ENCODE assay signal across 29 cellular contexts in the genomic region with DNA sequence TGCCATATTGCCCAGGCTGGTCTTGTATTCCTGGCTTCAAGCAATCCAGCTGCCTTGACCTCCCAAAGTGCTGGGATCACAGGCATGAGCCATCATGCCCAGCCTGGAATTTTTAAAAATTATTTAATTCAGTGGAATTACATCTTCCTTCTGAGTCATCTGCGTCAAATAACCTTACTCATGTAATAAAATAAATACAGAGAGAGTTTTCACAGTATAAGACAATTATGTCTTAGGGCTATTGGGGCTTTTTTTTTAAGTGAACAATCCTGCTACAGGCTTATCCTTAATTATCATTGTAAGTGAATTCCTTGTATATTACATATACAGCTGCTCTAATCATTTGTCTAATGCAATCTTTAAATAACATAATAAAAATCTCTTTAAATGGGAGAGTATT.
DNase-seq lines count a peak whose midpoint lies in the region; ATAC-seq and TF ChIP-seq lines count a peak whose summit lies in the region.
"Had no signal": no experiment of that assay in that cellular context is flagged by ENCODE, and none has a peak within 500 bp of the region (broad histone marks: within the 10 kb centered on the region; RNA-seq: fewer than 3 reads in every experiment).

No MANE protein-coding gene starts in this region.

- TF ChIP-seq CTCF in RWPE1 (conservative IDR thresholded peaks at IDR 0.05; ENCODE audit: low read depth) (no peak), epithelial cell of esophagus (IDR thresholded peaks at IDR 0.05; ENCODE audit: insufficient read depth, low read depth, low read length, missing control alignments) (no peak), osteocyte (IDR thresholded peaks at IDR 0.05) (no peak)

- DNase-seq in GM03348 (ENCODE audit: low spot score) (peak; percentile 8), RWPE1 (ENCODE audit: low spot score) (peak; percentile 31), epithelial cell of esophagus (ENCODE audit: low read depth) (peak; percentile 70), osteocyte (ENCODE audit: extremely low spot score, unreplicated experiment) (no peak)
- DNase-seq in activated CD8-positive, alpha-beta memory T cell treated with anti-CD3 and anti-CD28 coated beads, Interleukin-2, amount 50 U/mL, for 48 hours, result no peak
- no peak for DNase-seq in stimulated activated effector memory CD8-positive, alpha-beta T cell treated with anti-CD3 and anti-CD28 coated beads, Interleukin-12 subunit alpha, Interleukin-12 subunit beta, amount 100 ng/mL, for 72 hours (ENCODE audit: low spot score in 2 of 2)
- no peak for DNase-seq in activated CD4-positive, alpha-beta T cell treated with anti-CD3 and anti-CD28 coated beads for 36 hours
- DNase-seq: activated CD4-positive, alpha-beta T cell treated with anti-CD3 and anti-CD28 coated beads, Interleukin-2, amount 50 U/mL, for 1 hour; CD4-positive, alpha-beta T cell; DMS 273 treated with DMSO at 0.1 percent for 48 hours; effector CD4-positive, alpha-beta T cell; erythroblast; left cardiac atrium; NCI-H1694; NCI-H2171 treated with DMSO at 0.1 percent for 48 hours; NCI-H69; RPMI8226; sigmoid colon; stomach; trophoblast cell had no signal

- H3K4me1 Mint-ChIP-seq in osteocyte (ENCODE audit: unreplicated experiment), result peaks cover 16% of the 10 kb centered on the region
- H3K4me1 Mint-ChIP-seq in stimulated activated effector memory CD8-positive, alpha-beta T cell treated with anti-CD3 and anti-CD28 coated beads, Interleukin-12 subunit alpha, Interleukin-12 subunit beta, amount 100 ng/mL, for 72 hours, result no peaks in the 10 kb centered on the region
- H3K4me1 Mint-ChIP-seq in activated CD4-positive, alpha-beta T cell treated with anti-CD3 and anti-CD28 coated beads for 36 hours, result no peaks in the 10 kb centered on the region
- H3K4me1 Mint-ChIP-seq: activated naive CD4-positive, alpha-beta T cell treated with anti-CD3 and anti-CD28 coated beads, Interleukin-2, amount 50 U/mL, for 24 hours; activated T-helper 17 cell treated with anti-CD3 and anti-CD28 coated beads, Interleukin-2, amount 50 U/mL, for 72 hours; memory B cell had no signal

- CTCF ChIA-PET in RWPE1 (lab: Yijun Ruan, JAX), result interaction anchor here (0.6 to 0.7 kb wide), 2 partner anchors 30 to 1861 kb away, joined by 3 read pairs; no protein-coding TSS in a partner anchor
- CTCF ChIA-PET in activated CD4-positive, alpha-beta T cell treated with anti-CD3 and anti-CD28 coated beads for 36 hours (lab: Charles Lee), result interaction anchor here (0.7 to 1.4 kb wide), 2 partner anchors 11 to 22 kb away, joined by 3 read pairs; no protein-coding TSS in a partner anchor

- intact Hi-C loops in activated CD4-positive, alpha-beta T cell treated with anti-CD3 and anti-CD28 coated beads for 36 hours (cut with DNase I, micrococcal nuclease), result no loop called here

- H3K9me3 Mint-ChIP-seq in osteocyte (ENCODE audit: unreplicated experiment), result peaks cover 21% of the 10 kb centered on the region
- peaks cover 9% of the 10 kb centered on the region for H3K9me3 Mint-ChIP-seq in stimulated activated effector memory CD8-positive, alpha-beta T cell treated with anti-CD3 and anti-CD28 coated beads, Interleukin-12 subunit alpha, Interleukin-12 subunit beta, amount 100 ng/mL, for 72 hours
- H3K9me3 Mint-ChIP-seq in activated CD4-positive, alpha-beta T cell treated with anti-CD3 and anti-CD28 coated beads for 36 hours (ENCODE audit: low read depth), result peaks cover 8% of the 10 kb centered on the region
- H3K9me3 Mint-ChIP-seq: activated T-helper 17 cell treated with anti-CD3 and anti-CD28 coated beads, Interleukin-2, amount 50 U/mL, for 72 hours had no signal

- no peak for ATAC-seq in stimulated activated effector memory CD8-positive, alpha-beta T cell treated with anti-CD3 and anti-CD28 coated beads, Interleukin-12 subunit alpha, Interleukin-12 subunit beta, amount 100 ng/mL, for 72 hours
- no peak for ATAC-seq in HG02840 (IDR thresholded peaks at IDR 0.05; ENCODE audit: low FRiP score, unreplicated experiment)
- ATAC-seq in activated CD4-positive, alpha-beta T cell treated with anti-CD3 and anti-CD28 coated beads for 36 hours, result no peak
- ATAC-seq: activated T-helper 17 cell treated with anti-CD3 and anti-CD28 coated beads, Interleukin-2, amount 50 U/mL, for 72 hours; HCT116; K562; left cardiac atrium had no signal

- H3K4me3 Mint-ChIP-seq in osteocyte (ENCODE audit: unreplicated experiment), result no peak overlapping the region
- H3K4me3 Mint-ChIP-seq in stimulated activated effector memory CD8-positive, alpha-beta T cell treated with anti-CD3 and anti-CD28 coated beads, Interleukin-12 subunit alpha, Interleukin-12 subunit beta, amount 100 ng/mL, for 72 hours, result no peak overlapping the region
- H3K4me3 Mint-ChIP-seq in activated CD4-positive, alpha-beta T cell treated with anti-CD3 and anti-CD28 coated beads for 36 hours, result no peak overlapping the region
- H3K4me3 Mint-ChIP-seq: activated naive CD4-positive, alpha-beta T cell treated with anti-CD3 and anti-CD28 coated beads, Interleukin-2, amount 50 U/mL, for 24 hours; activated T-helper 17 cell treated with anti-CD3 and anti-CD28 coated beads, Interleukin-2, amount 50 U/mL, for 72 hours; CD4-positive, alpha-beta T cell; memory B cell; T-helper 2 cell treated with Interferon-gamma antibody and Interleukin-4, amounts not matched to agents 5 μg/mL and 100 μg/mL, for 36 hours had no signal

- no peaks in the 10 kb centered on the region for H3K27me3 Mint-ChIP-seq in osteocyte (ENCODE audit: unreplicated experiment)
- H3K27me3 Mint-ChIP-seq in activated CD4-positive, alpha-beta T cell treated with anti-CD3 and anti-CD28 coated beads for 36 hours, result no peaks in the 10 kb centered on the region
- H3K27me3 Mint-ChIP-seq: activated naive CD4-positive, alpha-beta T cell treated with anti-CD3 and anti-CD28 coated beads, Interleukin-2, amount 50 U/mL, for 24 hours; activated T-helper 17 cell treated with anti-CD3 and anti-CD28 coated beads, Interleukin-2, amount 50 U/mL, for 72 hours; CD4-positive, alpha-beta T cell; memory B cell; progenitor cell of endocrine pancreas had no signal

- POLR2A ChIA-PET in RWPE1 (lab: Yijun Ruan, JAX; ENCODE audit: low non-redundant PET), result no interaction called here
- POLR2A ChIA-PET in activated CD4-positive, alpha-beta T cell treated with anti-CD3 and anti-CD28 coated beads for 36 hours (lab: Charles Lee), result interaction anchor here (0.6 kb wide), 1 partner anchor 697 kb away, joined by 3 read pairs; no protein-coding TSS in a partner anchor

- H3K36me3 Mint-ChIP-seq in osteocyte (ENCODE audit: unreplicated experiment), result peaks cover 42% of the 10 kb centered on the region
- H3K36me3 Mint-ChIP-seq in stimulated activated effector memory CD8-positive, alpha-beta T cell treated with anti-CD3 and anti-CD28 coated beads, Interleukin-12 subunit alpha, Interleukin-12 subunit beta, amount 100 ng/mL, for 72 hours, result peaks cover 17% of the 10 kb centered on the region
- H3K36me3 Mint-ChIP-seq in activated CD4-positive, alpha-beta T cell treated with anti-CD3 and anti-CD28 coated beads for 36 hours (ENCODE audit: low read depth), result peaks cover 36% of the 10 kb centered on the region

- peak overlapping the region; percentile 44 for H3K27ac Mint-ChIP-seq in osteocyte (ENCODE audit: unreplicated experiment)
- no peak overlapping the region for H3K27ac Mint-ChIP-seq in stimulated activated effector memory CD8-positive, alpha-beta T cell treated with anti-CD3 and anti-CD28 coated beads, Interleukin-12 subunit alpha, Interleukin-12 subunit beta, amount 100 ng/mL, for 72 hours
- H3K27ac Mint-ChIP-seq in activated CD4-positive, alpha-beta T cell treated with anti-CD3 and anti-CD28 coated beads for 36 hours, result no peak overlapping the region
- H3K27ac Mint-ChIP-seq: activated naive CD4-positive, alpha-beta T cell treated with anti-CD3 and anti-CD28 coated beads, Interleukin-2, amount 50 U/mL, for 24 hours; activated T-helper 17 cell treated with anti-CD3 and anti-CD28 coated beads, Interleukin-2, amount 50 U/mL, for 72 hours; CD4-positive, alpha-beta T cell; memory B cell; progenitor cell of endocrine pancreas; T-helper 2 cell treated with Interferon-gamma antibody and Interleukin-4, amounts not matched to agents 5 μg/mL and 100 μg/mL, for 36 hours had no signal

- H3K27ac ChIP-seq in RWPE1, result no peak overlapping the region; the same call in 1 of the 2 replicates
- H3K27ac ChIP-seq: sigmoid colon, stomach, VCaP had no signal

- H3K4me3 ChIP-seq in epithelial cell of esophagus (ENCODE audit: low read length), result no peak overlapping the region
- H3K4me3 ChIP-seq: K562, sigmoid colon, stomach had no signal

Comparison
In these comparisons a context has a peak if more than half of its experiments do, and no peak if none do; other contexts are left out.
1. DNase-seq: peak in GM03348 (single experiment), RWPE1 (single experiment) and epithelial cell of esophagus (single experiment); none in osteocyte (single experiment), activated CD8-positive, alpha-beta memory T cell treated with anti-CD3 and anti-CD28 coated beads, Interleukin-2, amount 50 U/mL, for 48 hours (single experiment), stimulated activated effector memory CD8-positive, alpha-beta T cell treated with anti-CD3 and anti-CD28 coated beads, Interleukin-12 subunit alpha, Interleukin-12 subunit beta, amount 100 ng/mL, for 72 hours (0 of 2) and activated CD4-positive, alpha-beta T cell treated with anti-CD3 and anti-CD28 coated beads for 36 hours (single experiment).